22 cellular contexts compared by ENCODE assay signal in genomic region chr20:1891263-1892121, GRCh38. TPM values are rescaled to one million over a fixed set of nuclear protein-coding genes. Genes with fewer than 3 reads are reported as not detected.
A peak's percentile ranks its signal among the peaks of the same experiment; 100 is the strongest.
DNase-seq lines count a peak whose midpoint lies in the region; ATAC-seq and TF ChIP-seq lines count a peak whose summit lies in the region.
"Had no signal": no experiment of that assay in that cellular context is flagged by ENCODE, and none has a peak within 500 bp of the region (broad histone marks: within the 10 kb centered on the region; RNA-seq: fewer than 3 reads in every experiment).

No MANE protein-coding gene starts in this region.

- H3K27me3 ChIP-seq in mesenchymal stem cell (ENCODE audit: control insufficient read depth in 1 of 2, insufficient read depth in 1 of 2, low read length in 2 of 2) = peaks cover 0 to 23% of the 10 kb centered on the region in 2 experiments
- H3K27me3 ChIP-seq in psoas muscle (ENCODE audit: insufficient read depth in 3 of 3, low read length in 2 of 3) = no peaks in the 10 kb centered on the region
- H3K27me3 ChIP-seq: suprapubic skin had no signal

- no peak overlapping the region for H3K4ac ChIP-seq in mesenchymal stem cell (ENCODE audit: low read depth in 1 of 2, low read length in 2 of 2)

- no peak overlapping the region for H3K9ac ChIP-seq in mesenchymal stem cell (ENCODE audit: low read length)

- H3K9me3 ChIP-seq in mesenchymal stem cell (ENCODE audit: control insufficient read depth, low read length) (no peaks in the 10 kb centered on the region), psoas muscle (no peaks in the 10 kb centered on the region)
- H3K9me3 ChIP-seq: suprapubic skin had no signal

- H3K4me1 ChIP-seq in mesenchymal stem cell (ENCODE audit: control insufficient read depth, insufficient read depth, low read depth, low read length) (peaks cover 24% of the 10 kb centered on the region), psoas muscle (peaks cover 21% of the 10 kb centered on the region)

- WGBS in mesenchymal stem cell = 58% methylated on average over 14 of the region's 18 CpGs
- 85 to 88% (median 85%) methylated on average over 18 of the region's 18 CpGs for WGBS in psoas muscle, 3 donors

- TF ChIP-seq POLR2A in NB4 (IDR thresholded peaks at IDR 0.05; ENCODE audit: extremely low read depth, insufficient read length) = no peak

- H3K4me3 ChIP-seq in NB4 (ENCODE audit: low read depth, low read length) = no peak overlapping the region
- no peak overlapping the region for H3K4me3 ChIP-seq in mesenchymal stem cell (ENCODE audit: insufficient read depth in 1 of 2, low read depth in 1 of 2, low read length in 2 of 2)
- no peak overlapping the region for H3K4me3 ChIP-seq in psoas muscle
- H3K4me3 ChIP-seq: suprapubic skin had no signal

- no peak overlapping the region for H3K18ac ChIP-seq in mesenchymal stem cell (ENCODE audit: low read depth in 1 of 2, low read length in 2 of 2)

- peaks cover 25% of the 10 kb centered on the region for H3K79me1 ChIP-seq in mesenchymal stem cell (replicated peaks; ENCODE audit: low read length, poor library complexity, severe bottlenecking)

- H2BK12ac ChIP-seq in mesenchymal stem cell (ENCODE audit: low read length in 2 of 2) = no peak overlapping the region

- DNase-seq in D341Med (ENCODE audit: low spot score) = peak; percentile 53
- DNase-seq in NB4 (ENCODE audit: low read depth) = peak; percentile 86
- peak in 1 of 61 donors; percentile 69 for DNase-seq in caudate nucleus (lab: John Stamatoyannopoulos, UW)
- no peak for DNase-seq in mesenchymal stem cell
- DNase-seq in stimulated activated naive CD4-positive, alpha-beta T cell treated with Interleukin-2 at 50 U/mL for 16 hours (lab: John Stamatoyannopoulos, UW) = no peak
- no peak for DNase-seq in psoas muscle
- no peak for DNase-seq in retina
- no peak for DNase-seq in epidermal melanocyte (ENCODE audit: insufficient read length, low spot score)
- DNase-seq: activated CD4-positive, alpha-beta T cell treated with anti-CD3 and anti-CD28 coated beads, Interleukin-2, amount 50 U/mL, for 48 hours; activated naive CD4-positive, alpha-beta T cell treated with anti-CD3 and anti-CD28 coated beads, Interleukin-2, amount 10 ng/mL, durations not matched to agents 7 days and 5 days; cortex of kidney; foreskin fibroblast; KG1; left colon; MV-4-11; NCI-H2029 treated with DMSO at 0.1 percent for 48 hours; NCI-H510A; SHP77 treated with DMSO at 0.1 percent for 48 hours; stimulated activated CD8-positive, alpha-beta memory T cell treated with anti-CD3 and anti-CD28 coated beads, Interleukin-4, amount 100 ng/mL, for 48 hours had no signal

- H2AFZ ChIP-seq in mesenchymal stem cell (ENCODE audit: low read depth, low read length) = no peak overlapping the region

- H3K4me2 ChIP-seq in mesenchymal stem cell (ENCODE audit: low read length, poor library complexity, severe bottlenecking) = no peak overlapping the region

- H2BK5ac ChIP-seq in mesenchymal stem cell (ENCODE audit: low read depth, low read length, poor library complexity, severe bottlenecking) = no peak overlapping the region

- no peak for TF ChIP-seq CTCF in NB4 (IDR thresholded peaks at IDR 0.05; ENCODE audit: low read depth, low read length)
- no peak for TF ChIP-seq CTCF in psoas muscle (IDR thresholded peaks at IDR 0.05)

- no peak overlapping the region for H2BK15ac ChIP-seq in mesenchymal stem cell (ENCODE audit: low read depth, poor library complexity, severe bottlenecking)

- peak overlapping the region; percentile 14 for H2AK5ac ChIP-seq in mesenchymal stem cell (ENCODE audit: low read length, severe bottlenecking)

- no peak overlapping the region for H4K8ac ChIP-seq in mesenchymal stem cell (ENCODE audit: low read length)

- no peak overlapping the region for H3K23ac ChIP-seq in mesenchymal stem cell (ENCODE audit: low read length in 2 of 2)

- no peak overlapping the region for H4K91ac ChIP-seq in mesenchymal stem cell (ENCODE audit: low read length)

- intact Hi-C loops in psoas muscle (cut with DNase I) = loop anchor here (2.0 to 10.0 kb wide), 3 partner anchors 87 to 213 kb away; partner anchors contain the start of gene STK35 (in 2 of the 2)

- H2BK120ac ChIP-seq in mesenchymal stem cell (ENCODE audit: low read depth, low read length) = no peak overlapping the region

- H3K36me3 ChIP-seq in mesenchymal stem cell (ENCODE audit: control insufficient read depth in 1 of 2, insufficient read depth in 2 of 2, low read depth in 1 of 2, low read length in 2 of 2) (peaks cover 4 to 14% of the 10 kb centered on the region in 2 experiments), psoas muscle (ENCODE audit: insufficient read depth in 1 of 2, low read depth in 1 of 2) (no peaks in the 10 kb centered on the region)
- H3K36me3 ChIP-seq: suprapubic skin had no signal

- no peak for ATAC-seq in psoas muscle
- ATAC-seq: left colon, WTC11 had no signal

- peak overlapping the region; percentile 60 for H3K27ac ChIP-seq in caudate nucleus (ENCODE audit: low read depth, low read length)
- H3K27ac ChIP-seq in mesenchymal stem cell (ENCODE audit: low read length, poor library complexity, severe bottlenecking) = no peak overlapping the region
- no peak overlapping the region for H3K27ac ChIP-seq in psoas muscle
- H3K27ac ChIP-seq: epithelial cell of prostate, suprapubic skin had no signal

- no peak overlapping the region for H3K14ac ChIP-seq in mesenchymal stem cell (ENCODE audit: low read length in 2 of 2)

RNA-seq across cellular contexts. Expression of gene SIRPA, which starts 3.7 kb away (rescaled TPM):
- polyA plus RNA-seq in mesenchymal stem cell (2013, experiment 1 of 2) = 40.7 TPM
- 40.6 TPM for polyA plus RNA-seq in mesenchymal stem cell (2013, experiment 2 of 2)
- total RNA-seq in psoas muscle = 10 to 100 TPM; 14.9 to 42.9 (median 22.7) TPM
- 10 to 100 TPM in 2 of 3 donors, 1 to 10 TPM in 1; 6.2 to 15.5 (median 14.3) TPM for polyA plus RNA-seq in psoas muscle

Comparison
In these comparisons a context has a peak if more than half of its experiments do, and no peak if none do; other contexts are left out.
1. DNase-seq: peak in D341Med (single experiment) and NB4 (single experiment); none in mesenchymal stem cell (single experiment), stimulated activated naive CD4-positive, alpha-beta T cell treated with Interleukin-2 at 50 U/mL for 16 hours (single experiment), psoas muscle (0 of 2), retina (single experiment) and epidermal melanocyte (single experiment).